Comparison of ENCODE assay signal across 12 cellular contexts in the genomic region with DNA sequence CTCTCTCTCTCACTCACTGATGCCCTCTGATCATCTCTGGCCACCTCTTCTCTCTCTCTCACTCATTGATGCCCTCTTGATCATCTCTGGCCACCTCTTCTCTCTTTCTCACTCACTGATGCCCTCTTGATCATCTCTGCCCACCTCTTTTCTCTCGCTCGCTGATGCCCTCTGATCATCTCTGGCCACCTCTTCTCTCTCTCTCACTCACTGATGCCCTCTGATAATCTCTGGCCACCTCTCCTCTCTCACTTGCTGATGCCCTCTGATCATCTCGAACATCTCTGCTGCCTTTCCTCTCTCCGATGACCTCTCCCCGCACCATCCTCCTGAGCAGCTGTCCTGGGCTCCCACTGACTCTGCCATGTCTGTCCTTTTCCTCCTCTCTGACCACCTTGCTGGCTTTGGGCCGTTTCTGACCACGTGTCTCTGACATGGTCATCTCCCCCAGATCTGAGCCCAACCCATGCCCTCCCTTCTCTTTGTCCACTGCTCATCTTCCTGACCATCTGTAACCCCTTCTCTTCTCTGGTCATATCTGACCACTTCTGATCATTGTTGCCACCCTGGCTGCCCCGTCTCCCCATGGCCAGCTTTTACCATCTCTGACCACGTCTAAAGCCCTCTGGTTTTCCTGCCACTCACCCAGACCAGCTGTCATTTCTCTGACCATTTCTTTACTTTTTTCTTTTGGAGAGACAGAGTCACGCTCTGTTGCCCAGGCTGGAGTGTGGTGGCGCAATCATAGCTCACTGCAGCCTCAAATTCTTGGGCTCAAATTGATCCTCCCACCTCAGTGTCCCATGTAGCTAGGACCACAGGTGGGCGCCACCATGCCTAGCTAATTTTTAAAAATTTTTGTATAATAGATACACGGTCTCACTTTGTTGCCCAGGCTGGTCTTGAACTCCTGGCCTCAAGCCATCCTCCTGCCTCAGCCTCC. TPM values are rescaled to one million over a fixed set of nuclear protein-coding genes. Genes with fewer than 3 reads are reported as not detected.
DNase-seq lines count a peak whose midpoint lies in the region; ATAC-seq and TF ChIP-seq lines count a peak whose summit lies in the region.
"Had no signal": no experiment of that assay in that cellular context is flagged by ENCODE, and none has a peak within 500 bp of the region (broad histone marks: within the 10 kb centered on the region; RNA-seq: fewer than 3 reads in every experiment).

No MANE protein-coding gene starts in this region.

- no peaks in the 10 kb centered on the region for H3K79me2 ChIP-seq in osteoblast (ENCODE audit: insufficient read depth, low read length)

- no peaks in the 10 kb centered on the region for H3K27me3 ChIP-seq in Panc1 (ENCODE audit: control insufficient read depth, insufficient read depth, low read length)
- H3K27me3 ChIP-seq in endodermal cell (ENCODE audit: control insufficient read depth, insufficient read depth, low read length, poor library complexity, severe bottlenecking), result no peaks in the 10 kb centered on the region
- no peaks in the 10 kb centered on the region for H3K27me3 ChIP-seq in osteoblast (ENCODE audit: insufficient read depth, low read length)

- POLR2A ChIA-PET in Panc1 (lab: Charles Lee), result no interaction called here

- peaks cover 23% of the 10 kb centered on the region for H3K4me1 Mint-ChIP-seq in endodermal cell

- DNase-seq in GM10266 (ENCODE audit: extremely low spot score) (peak; percentile 27), Panc1 (ENCODE audit: low read depth, low spot score) (no peak), endodermal cell (no peak), osteoblast (ENCODE audit: insufficient read length, low spot score, missing footprints) (peak; percentile 79), middle frontal gyrus (ENCODE audit: extremely low spot score, low spot score) (no peak)
- DNase-seq: activated CD4-positive, CD25-positive, alpha-beta regulatory T cell treated with anti-CD3 and anti-CD28 coated beads, Interleukin-2, amount 50 U/mL, for 72 hours; mesenchymal stem cell; NCI-H526 had no signal

- H3K9me3 Mint-ChIP-seq in endodermal cell, result no peaks in the 10 kb centered on the region

- H3K27me3 Mint-ChIP-seq in endodermal cell (ENCODE audit: insufficient read depth), result no peaks in the 10 kb centered on the region

- CTCF ChIA-PET in Panc1 (lab: Charles Lee), result interaction anchor here (0.7 kb wide), 1 partner anchor 186 kb away, joined by 9 read pairs; no protein-coding TSS in a partner anchor

- no peak overlapping the region for H2AFZ ChIP-seq in osteoblast (ENCODE audit: low read length)

- no peak for ATAC-seq in Panc1
- ATAC-seq in GM18909 (IDR thresholded peaks at IDR 0.05; ENCODE audit: poor library complexity, unreplicated experiment), result no peak
- ATAC-seq in HG03095 (IDR thresholded peaks at IDR 0.05; ENCODE audit: unreplicated experiment), result no peak
- no peak for ATAC-seq in HG03139 (IDR thresholded peaks at IDR 0.05; ENCODE audit: unreplicated experiment)

- H4K20me1 ChIP-seq in osteoblast (ENCODE audit: insufficient read depth, low read length), result peaks cover 16% of the 10 kb centered on the region

- H3K4me3 ChIP-seq in Panc1 (ENCODE audit: low read depth in 2 of 2, low read length in 2 of 2) (peak overlapping the region; percentile 67 to 71; a peak in 3 of 4 replicates), endodermal cell (ENCODE audit: low read length) (peak overlapping the region; percentile 87), osteoblast (ENCODE audit: insufficient read depth, low read length) (no peak overlapping the region)

- H3K36me3 Mint-ChIP-seq in endodermal cell (ENCODE audit: low read depth), result peaks cover 16% of the 10 kb centered on the region

- WGBS in endodermal cell (ENCODE audit: insufficient coverage in 1 of 2, insufficient read length in 1 of 2), 2 experiments, result 93 to 95% methylated on average over 10 to 13 of the region's 13 CpGs

- BruUV-seq in Panc1 (replicated peaks; lab: Mats Ljungman, UMichigan), result no TSS peak

- no peak overlapping the region for H3K27ac Mint-ChIP-seq in endodermal cell

- peaks cover 16% of the 10 kb centered on the region for H3K4me1 ChIP-seq in Panc1 (ENCODE audit: control insufficient read depth, insufficient read depth, low read length)
- H3K4me1 ChIP-seq in endodermal cell (ENCODE audit: control insufficient read depth, insufficient read depth, low read length), result peaks cover 6% of the 10 kb centered on the region
- H3K4me1 ChIP-seq in osteoblast (ENCODE audit: insufficient read depth, low read length), result peaks cover 22% of the 10 kb centered on the region

- in situ Hi-C loops in Panc1 (cut with HindIII; ENCODE audit: low pct_unique_long_range_greater_than_20kb, low sequenced_read_pairs), result no loop called here

- H3K9ac ChIP-seq in endodermal cell (ENCODE audit: extremely low read depth, low read length, poor library complexity, severe bottlenecking), result no peak overlapping the region

- TF ChIP-seq CTCF in GM10266 (IDR thresholded peaks at IDR 0.05; ENCODE audit: control insufficient read depth, insufficient read depth, low read depth, missing control alignments) (no peak), Panc1 (IDR thresholded peaks at IDR 0.05) (no peak), endodermal cell (conservative IDR thresholded peaks at IDR 0.05) (no peak), osteoblast (IDR thresholded peaks at IDR 0.05; ENCODE audit: extremely low read depth, low read depth, low read length) (no peak)

- no peak overlapping the region for H3K27ac ChIP-seq in Panc1 (ENCODE audit: low read length)
- no peak overlapping the region for H3K27ac ChIP-seq in endodermal cell (ENCODE audit: low read depth, low read length)
- no peak overlapping the region for H3K27ac ChIP-seq in osteoblast (ENCODE audit: low read depth, low read length)

- peak overlapping the region; percentile 61 for H3K4me3 Mint-ChIP-seq in endodermal cell

- peak overlapping the region; percentile 85 for H3K4me2 ChIP-seq in osteoblast (ENCODE audit: insufficient read depth, low read length)

- no peaks in the 10 kb centered on the region for H3K9me3 ChIP-seq in Panc1 (ENCODE audit: control insufficient read depth, insufficient read depth, low read depth, low read length)
- no peaks in the 10 kb centered on the region for H3K9me3 ChIP-seq in endodermal cell (ENCODE audit: control insufficient read depth, low read length)
- H3K9me3 ChIP-seq in osteoblast (ENCODE audit: low read depth, low read length), result no peaks in the 10 kb centered on the region

- intact Hi-C loops in Panc1 (cut with micrococcal nuclease; ENCODE audit: unreplicated experiment), result no loop called here

- H3K36me3 ChIP-seq in Panc1 (ENCODE audit: control insufficient read depth, insufficient read depth, low read length) (no peaks in the 10 kb centered on the region), endodermal cell (ENCODE audit: control insufficient read depth, insufficient read depth, low read length) (peaks cover 3% of the 10 kb centered on the region), osteoblast (ENCODE audit: insufficient read depth, low read length) (no peaks in the 10 kb centered on the region)

RNA-seq across cellular contexts. Expression of a gene that starts 2.4 kb away (rescaled TPM):
- total RNA-seq in Panc1 (2021; ENCODE audit: unreplicated experiment) (16.7 TPM), endodermal cell (10 to 100 TPM; 18.7 to 24.3 TPM), osteoblast (4.4 and 6.9 TPM in 2 replicates)
- 27.2 TPM for polyA plus RNA-seq in Panc1 (2012; ENCODE audit: insufficient read length)
- 29.1 TPM for polyA plus RNA-seq in endodermal cell (2013, experiment 1 of 2)
- polyA plus RNA-seq in endodermal cell (2013, experiment 2 of 2), result 28.9 TPM

RNA-seq across cellular contexts. Expression of a gene that starts 30.5 kb away (rescaled TPM):
- not detected for total RNA-seq in Panc1 (2021; ENCODE audit: unreplicated experiment)
- polyA plus RNA-seq in Panc1 (2012; ENCODE audit: insufficient read length), result not detected
- total RNA-seq in endodermal cell, result not detected
- 0.64 TPM for polyA plus RNA-seq in endodermal cell (2013, experiment 1 of 2)
- not detected for polyA plus RNA-seq in endodermal cell (2013, experiment 2 of 2)
- total RNA-seq in osteoblast, result 0.36 TPM in 1 of 2 replicates, not detected in the other
- total RNA-seq: dermis microvascular lymphatic vessel endothelial cell had no signal

RNA-seq across cellular contexts. Expression of a gene that starts 36.2 kb away (rescaled TPM):
- total RNA-seq in Panc1 (2021; ENCODE audit: unreplicated experiment), result 2.9 TPM
- 4.7 TPM for polyA plus RNA-seq in Panc1 (2012; ENCODE audit: insufficient read length)
- 1 to 10 TPM; 1.3 to 1.5 TPM for total RNA-seq in endodermal cell
- not detected for polyA plus RNA-seq in endodermal cell (2013, experiment 1 of 2)
- not detected for polyA plus RNA-seq in endodermal cell (2013, experiment 2 of 2)
- total RNA-seq in osteoblast, result 0.36 and 1.5 TPM in 2 replicates

RNA-seq across cellular contexts. Expression of a gene that starts 38.2 kb away (rescaled TPM):
- total RNA-seq in Panc1 (2021; ENCODE audit: unreplicated experiment) (20.5 TPM), endodermal cell (10 to 100 TPM; 20.8 to 24.4 TPM), osteoblast (4.4 and 5.8 TPM in 2 replicates)
- 13.0 TPM for polyA plus RNA-seq in Panc1 (2012; ENCODE audit: insufficient read length)
- 7.1 TPM for polyA plus RNA-seq in endodermal cell (2013, experiment 1 of 2)
- 5.4 TPM for polyA plus RNA-seq in endodermal cell (2013, experiment 2 of 2)

RNA-seq across cellular contexts. Expression of a gene that starts 56.4 kb away (rescaled TPM):
- total RNA-seq in Panc1 (2021; ENCODE audit: unreplicated experiment), result 19.0 TPM
- 15.1 TPM for polyA plus RNA-seq in Panc1 (2012; ENCODE audit: insufficient read length)
- total RNA-seq in endodermal cell, result 10 to 100 TPM; 12.9 to 14.1 TPM
- 13.2 TPM for polyA plus RNA-seq in endodermal cell (2013, experiment 1 of 2)
- polyA plus RNA-seq in endodermal cell (2013, experiment 2 of 2), result 11.5 TPM
- total RNA-seq in osteoblast, result 15.3 and 21.0 TPM in 2 replicates

Comparison
In these comparisons a context has a peak if more than half of its experiments do, and no peak if none do; other contexts are left out.
1. DNase-seq: peak in GM10266 (single experiment) and osteoblast (single experiment); none in Panc1 (single experiment), endodermal cell (single experiment) and middle frontal gyrus (single experiment).